ENCODE assay signal across 8 cellular contexts in the genomic region with DNA sequence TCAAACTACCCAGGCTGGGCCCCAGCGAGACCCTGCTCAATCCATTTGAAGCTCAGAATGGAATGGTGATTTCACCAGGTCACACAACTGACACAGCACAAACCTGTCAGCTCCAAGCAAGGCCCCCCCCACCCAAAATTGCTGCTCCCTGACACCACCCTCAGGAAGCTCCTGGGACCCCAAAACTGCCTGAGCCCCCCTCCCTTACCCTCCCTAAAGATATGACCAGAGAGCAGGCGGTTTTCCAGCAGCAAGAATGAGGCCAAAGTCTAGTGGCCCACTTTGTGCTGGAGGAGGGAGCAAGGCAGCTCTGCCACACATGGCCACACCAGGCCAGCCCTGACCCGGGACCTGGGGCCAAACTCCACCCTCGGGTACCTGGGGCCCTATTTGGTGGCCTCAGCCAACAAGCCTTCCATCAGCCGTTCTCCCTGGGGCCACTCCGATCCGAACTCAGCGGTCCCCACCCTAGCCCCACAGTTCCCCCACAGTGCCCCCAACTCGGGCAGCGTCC. TPM values are rescaled to one million over a fixed set of nuclear protein-coding genes. Genes with fewer than 3 reads are reported as not detected.
DNase-seq lines count a peak whose midpoint lies in the region; ATAC-seq and TF ChIP-seq lines count a peak whose summit lies in the region.
"Had no signal": no experiment of that assay in that cellular context is flagged by ENCODE, and none has a peak within 500 bp of the region (broad histone marks: within the 10 kb centered on the region; RNA-seq: fewer than 3 reads in every experiment).

No MANE protein-coding gene starts in this region.

- peaks cover 10% of the 10 kb centered on the region for H3K27me3 Mint-ChIP-seq in neural progenitor cell (ENCODE audit: insufficient read depth, low read depth)

- DNase-seq in H7 (peak; percentile 70), cardiac fibroblast (ENCODE audit: low read depth in 2 of 2) (no peak), neural progenitor cell (ENCODE audit: low spot score) (no peak), superior temporal gyrus (ENCODE audit: extremely low spot score) (no peak), GOT3 (lab: John Stamatoyannopoulos, UW) (no peak)
- DNase-seq: effector memory CD8-positive, alpha-beta T cell had no signal

- H3K9ac ChIP-seq in neural progenitor cell: no peak overlapping the region

- H3K4me1 Mint-ChIP-seq in neural progenitor cell: peaks cover 49% of the 10 kb centered on the region

- H3K36me3 ChIP-seq in H7 (replicated peaks; ENCODE audit: control insufficient read depth, insufficient read depth, low read length) (peaks cover 4% of the 10 kb centered on the region), neural progenitor cell (no peaks in the 10 kb centered on the region)

- H3F3A ChIP-seq in neural progenitor cell (ENCODE audit: low read depth): peaks cover 38% of the 10 kb centered on the region

- peaks cover 49% of the 10 kb centered on the region for H3K79me2 ChIP-seq in neural progenitor cell (ENCODE audit: low read depth)

- peaks cover under 1% of the 10 kb centered on the region for H3K36me3 Mint-ChIP-seq in neural progenitor cell

- peak overlapping the region; percentile 91 for H3K4me2 ChIP-seq in neural progenitor cell

- peak overlapping the region; percentile 96 for H3K4me3 Mint-ChIP-seq in neural progenitor cell

- H3K9me3 Mint-ChIP-seq in neural progenitor cell: peaks cover 2% of the 10 kb centered on the region
- H3K9me3 Mint-ChIP-seq: effector memory CD8-positive, alpha-beta T cell had no signal

- H3K27ac Mint-ChIP-seq in neural progenitor cell: no peak overlapping the region

- no peak for ATAC-seq in HG03439 (IDR thresholded peaks at IDR 0.05; ENCODE audit: unreplicated experiment)
- ATAC-seq: effector memory CD8-positive, alpha-beta T cell had no signal

- H3K9me3 ChIP-seq in neural progenitor cell (ENCODE audit: low read depth): no peaks in the 10 kb centered on the region

- TF ChIP-seq CTCF in cardiac fibroblast (IDR thresholded peaks at IDR 0.05; ENCODE audit: low read depth, low read length): no peak
- TF ChIP-seq CTCF in neural progenitor cell (IDR thresholded peaks at IDR 0.05): no peak

- H4K20me1 ChIP-seq in neural progenitor cell (ENCODE audit: low read depth): peaks cover 49% of the 10 kb centered on the region

- H3K27me3 ChIP-seq in H7 (ENCODE audit: control insufficient read depth, insufficient read depth, low read length): no peaks in the 10 kb centered on the region
- H3K27me3 ChIP-seq in neural progenitor cell: no peaks in the 10 kb centered on the region

- no peak overlapping the region for H3K27ac ChIP-seq in neural progenitor cell

- peaks cover 25% of the 10 kb centered on the region for H3K4me1 ChIP-seq in neural progenitor cell

- no peak overlapping the region for H2AFZ ChIP-seq in neural progenitor cell (replicated peaks)

- H3K4me3 ChIP-seq in H7 (ENCODE audit: insufficient read depth, low read depth, low read length) (peak overlapping the region; percentile 95), cardiac fibroblast (replicated peaks in 1 of 2; ENCODE audit: low read depth in 2 of 2, low read length in 2 of 2) (peak overlapping the region; percentile 86 to 88), neural progenitor cell (peak overlapping the region; percentile 84)

RNA-seq across cellular contexts. Expression of a gene that starts 2.3 kb away (rescaled TPM):
- total RNA-seq in H7 (2014; rRNA removed; shearing (Covaris generic)): 232 and 246 TPM in 2 replicates
- 14.3 and 67.0 TPM in 2 replicates for total RNA-seq in neural progenitor cell (ENCODE audit: low replicate concordance)

RNA-seq across cellular contexts. Expression of a gene that starts 17.4 kb away (rescaled TPM):
- total RNA-seq in H7 (2014; rRNA removed; shearing (Covaris generic)): 13.0 and 18.3 TPM in 2 replicates
- total RNA-seq in neural progenitor cell (ENCODE audit: low replicate concordance): 4.6 and 7.7 TPM in 2 replicates

RNA-seq across cellular contexts. Expression of a gene that starts 21.1 kb away (rescaled TPM):
- 7.5 and 13.6 TPM in 2 replicates for total RNA-seq in H7 (2014; rRNA removed; shearing (Covaris generic))
- 0.28 and 1.1 TPM in 2 replicates for total RNA-seq in neural progenitor cell (ENCODE audit: low replicate concordance)
- total RNA-seq: NCI-H460 had no signal

RNA-seq across cellular contexts. Expression of a gene that starts 23.8 kb away (rescaled TPM):
- total RNA-seq in H7 (2014; rRNA removed; shearing (Covaris generic)): 186 and 194 TPM in 2 replicates
- total RNA-seq in neural progenitor cell (ENCODE audit: low replicate concordance): 89.8 and 107 TPM in 2 replicates

RNA-seq across cellular contexts. Expression of a gene that starts 28.2 kb away (rescaled TPM):
- 6.9 and 14.4 TPM in 2 replicates for total RNA-seq in H7 (2014; rRNA removed; shearing (Covaris generic))
- total RNA-seq in neural progenitor cell (ENCODE audit: low replicate concordance): 12.1 and 13.6 TPM in 2 replicates
